ENCODE assay signal across 1 cellular context in genomic region chr22:44676066-44676440, GRCh38.
TF ChIP-seq lines count a peak whose summit lies in the region.

No MANE protein-coding gene starts in this region.

TF ChIP-seq in H1, 55 proteins besides CTCF, POLR2A, EP300 and RAD21:
- peak; percentile 24; the same call in 1 of the 2 replicates for TF ChIP-seq KDM1A (IDR thresholded peaks at IDR 0.05; ENCODE audit: borderline replicate concordance, low read length)
